24 cellular contexts compared by ENCODE assay signal in genomic region chr16:87744750-87745514, GRCh38. TPM values are rescaled to one million over a fixed set of nuclear protein-coding genes. Genes with fewer than 3 reads are reported as not detected.
DNase-seq lines count a peak whose midpoint lies in the region; ATAC-seq, FAIRE-seq and TF ChIP-seq lines count a peak whose summit lies in the region.
"Had no signal": no experiment of that assay in that cellular context is flagged by ENCODE, and none has a peak within 500 bp of the region (broad histone marks: within the 10 kb centered on the region; RNA-seq: fewer than 3 reads in every experiment).

No MANE protein-coding gene starts in this region.

- CTCF ChIA-PET in HEK293T (lab: Yijun Ruan, JAX) = interaction anchor here (0.7 kb wide), 1 partner anchor 1340 kb away, joined by 3 read pairs; no protein-coding TSS in a partner anchor

- intact Hi-C loops in spleen (cut with DNase I; ENCODE audit: low total_unique reads) = no loop called here

- no peak for TF ChIP-seq CTCF in spleen (IDR thresholded peaks at IDR 0.05 in 8 of 11, conservative IDR thresholded peaks at IDR 0.05 in 3 of 11)

- DNase-seq in T-helper 2 cell treated with Interferon-gamma antibody and Interleukin-4, amounts not matched to agents 5 μg/mL and 100 μg/mL, for 36 hours (ENCODE audit: low spot score) = no peak
- DNase-seq in T-helper 2 cell (no peak), HuH-7.5 (ENCODE audit: low spot score) (peak; percentile 55), small intestine (peak; percentile 65), EL (no peak), HEK293T (ENCODE audit: extremely low spot score) (no peak), spleen (no peak)
- DNase-seq: activated CD4-positive, alpha-beta T cell treated with anti-CD3 and anti-CD28 coated beads for 36 hours; central memory CD4-positive, alpha-beta T cell; NCI-H146; NCI-H774; SHP77 treated with DMSO at 0.1 percent for 48 hours; stimulated activated CD4-positive, alpha-beta T cell treated with anti-CD3 and anti-CD28 coated beads, Interleukin-2, amount 100 ng/mL, for 24 hours; stimulated activated naive CD4-positive, alpha-beta T cell treated with Interleukin-2 at 50 U/mL for 16 hours; T-cell; tibial artery had no signal

- H3K9me3 Mint-ChIP-seq in T-helper 2 cell treated with Interferon-gamma antibody and Interleukin-4, amounts not matched to agents 5 μg/mL and 100 μg/mL, for 36 hours = no peaks in the 10 kb centered on the region
- H3K9me3 Mint-ChIP-seq: activated naive CD4-positive, alpha-beta T cell treated with anti-CD3 and anti-CD28 coated beads, Interleukin-2, amount 50 U/mL, for 72 hours; activated T-helper 17 cell treated with anti-CD3 and anti-CD28 coated beads, Interleukin-2, amount 50 U/mL, for 72 hours; T-cell had no signal

- H3K27ac Mint-ChIP-seq in T-helper 2 cell treated with Interferon-gamma antibody and Interleukin-4, amounts not matched to agents 5 μg/mL and 100 μg/mL, for 36 hours = peak overlapping the region; percentile 21
- H3K27ac Mint-ChIP-seq: activated CD4-positive, alpha-beta T cell treated with anti-CD3 and anti-CD28 coated beads for 36 hours; activated naive CD4-positive, alpha-beta T cell treated with anti-CD3 and anti-CD28 coated beads, Interleukin-2, amount 50 U/mL, for 72 hours; activated T-helper 17 cell treated with anti-CD3 and anti-CD28 coated beads, Interleukin-2, amount 50 U/mL, for 72 hours; B cell; neural progenitor cell; T-cell had no signal

- H3K36me3 ChIP-seq in small intestine (ENCODE audit: control insufficient read depth in 2 of 2, insufficient read depth in 2 of 2, low read length in 2 of 2) = peaks cover 22 to 24% of the 10 kb centered on the region in 2 donors
- peaks cover 0 to 100% (median 70%) of the 10 kb centered on the region in 6 donors for H3K36me3 ChIP-seq in spleen
- H3K36me3 ChIP-seq: neural progenitor cell, prostate gland had no signal

- no peak overlapping the region for H3K4me3 ChIP-seq in small intestine (ENCODE audit: low read depth in 1 of 2, low read length in 2 of 2)
- H3K4me3 ChIP-seq in spleen = no peak overlapping the region
- H3K4me3 ChIP-seq: ascending aorta, neural progenitor cell, prostate gland, tibial artery had no signal

- TF ChIP-seq POLR2A in spleen (IDR thresholded peaks at IDR 0.05) = no peak

- peak; percentile 53 for ATAC-seq in esophagus mucosa
- ATAC-seq: activated CD4-positive, alpha-beta T cell treated with anti-CD3 and anti-CD28 coated beads for 36 hours; activated naive CD4-positive, alpha-beta T cell treated with anti-CD3 and anti-CD28 coated beads, Interleukin-2, amount 50 U/mL, for 72 hours; activated T-helper 17 cell treated with anti-CD3 and anti-CD28 coated beads, Interleukin-2, amount 50 U/mL, for 72 hours; T-cell had no signal

- H3K36me3 Mint-ChIP-seq in T-helper 2 cell treated with Interferon-gamma antibody and Interleukin-4, amounts not matched to agents 5 μg/mL and 100 μg/mL, for 36 hours (ENCODE audit: low read depth) = peaks cover 30% of the 10 kb centered on the region

- no peaks in the 10 kb centered on the region for H3K27me3 ChIP-seq in small intestine (ENCODE audit: control insufficient read depth in 2 of 2, insufficient read depth in 2 of 2, low read length in 2 of 2)
- no peaks in the 10 kb centered on the region for H3K27me3 ChIP-seq in spleen (replicated peaks in 1 of 7)
- H3K27me3 ChIP-seq: ascending aorta, neural progenitor cell, tibial artery had no signal

- H3K4me1 ChIP-seq in small intestine (ENCODE audit: control insufficient read depth in 2 of 2, insufficient read depth in 1 of 2, low read depth in 1 of 2, low read length in 1 of 2) (no peaks in the 10 kb centered on the region), spleen (no peaks in the 10 kb centered on the region)
- H3K4me1 ChIP-seq: neural progenitor cell, prostate gland, tibial artery had no signal

- H3K27ac ChIP-seq in small intestine (ENCODE audit: low read depth in 1 of 2, low read length in 1 of 2) = no peak overlapping the region
- no peak overlapping the region for H3K27ac ChIP-seq in spleen
- H3K27ac ChIP-seq: ascending aorta, KMS-11, neural progenitor cell, prostate gland, tibial artery had no signal

- 69 to 88% (median 84%) methylated on average over 24 to 25 of the region's 25 CpGs for WGBS in small intestine, 3 donors
- 89 to 92% (median 89%) methylated on average over 24 to 25 of the region's 25 CpGs for WGBS in spleen, 5 donors

- POLR2A ChIA-PET in HEK293T (lab: Yijun Ruan, JAX) = no interaction called here

- no peak for FAIRE-seq in small intestine (lab: Jason Lieb, UNC)

- no peaks in the 10 kb centered on the region for H3K27me3 Mint-ChIP-seq in T-helper 2 cell treated with Interferon-gamma antibody and Interleukin-4, amounts not matched to agents 5 μg/mL and 100 μg/mL, for 36 hours (ENCODE audit: low read depth)
- H3K27me3 Mint-ChIP-seq: activated CD4-positive, alpha-beta T cell treated with anti-CD3 and anti-CD28 coated beads for 36 hours; activated T-helper 17 cell treated with anti-CD3 and anti-CD28 coated beads, Interleukin-2, amount 50 U/mL, for 72 hours; B cell; T-cell had no signal

- H3K4me1 Mint-ChIP-seq in T-helper 2 cell treated with Interferon-gamma antibody and Interleukin-4, amounts not matched to agents 5 μg/mL and 100 μg/mL, for 36 hours (ENCODE audit: low read depth) = no peaks in the 10 kb centered on the region
- H3K4me1 Mint-ChIP-seq: B cell had no signal

- H3K4me3 Mint-ChIP-seq in T-helper 2 cell treated with Interferon-gamma antibody and Interleukin-4, amounts not matched to agents 5 μg/mL and 100 μg/mL, for 36 hours = no peak overlapping the region
- H3K4me3 Mint-ChIP-seq: activated CD4-positive, alpha-beta T cell treated with anti-CD3 and anti-CD28 coated beads for 36 hours; activated T-helper 17 cell treated with anti-CD3 and anti-CD28 coated beads, Interleukin-2, amount 50 U/mL, for 72 hours; B cell; neural progenitor cell; T-cell had no signal

- H3K9me3 ChIP-seq in small intestine (ENCODE audit: control insufficient read depth, low read depth) = no peaks in the 10 kb centered on the region
- H3K9me3 ChIP-seq in spleen = no peaks in the 10 kb centered on the region
- H3K9me3 ChIP-seq: ascending aorta, prostate gland, tibial artery had no signal

TF ChIP-seq in HEK293T, 16 proteins besides CTCF, POLR2A, EP300 and RAD21:
- TF ChIP-seq HDGF (IDR thresholded peaks at IDR 0.05; ENCODE audit: borderline replicate concordance) (no peak), BHLHE40 (IDR thresholded peaks at IDR 0.05; ENCODE audit: borderline replicate concordance) (no peak), FOXM1 (IDR thresholded peaks at IDR 0.05; ENCODE audit: borderline replicate concordance) (no peak), ZNF384 (IDR thresholded peaks at IDR 0.05) (no peak), ARNT (IDR thresholded peaks at IDR 0.05) (no peak), CTBP1 (IDR thresholded peaks at IDR 0.05; ENCODE audit: borderline replicate concordance) (no peak), TARDBP (IDR thresholded peaks at IDR 0.05) (no peak), NFRKB (IDR thresholded peaks at IDR 0.05) (no peak), FOXA1 (IDR thresholded peaks at IDR 0.05) (no peak), L3MBTL2 (conservative IDR thresholded peaks at IDR 0.05) (no peak), SP1 (IDR thresholded peaks at IDR 0.05) (no peak)
- TF ChIP-seq, protein P1, sequence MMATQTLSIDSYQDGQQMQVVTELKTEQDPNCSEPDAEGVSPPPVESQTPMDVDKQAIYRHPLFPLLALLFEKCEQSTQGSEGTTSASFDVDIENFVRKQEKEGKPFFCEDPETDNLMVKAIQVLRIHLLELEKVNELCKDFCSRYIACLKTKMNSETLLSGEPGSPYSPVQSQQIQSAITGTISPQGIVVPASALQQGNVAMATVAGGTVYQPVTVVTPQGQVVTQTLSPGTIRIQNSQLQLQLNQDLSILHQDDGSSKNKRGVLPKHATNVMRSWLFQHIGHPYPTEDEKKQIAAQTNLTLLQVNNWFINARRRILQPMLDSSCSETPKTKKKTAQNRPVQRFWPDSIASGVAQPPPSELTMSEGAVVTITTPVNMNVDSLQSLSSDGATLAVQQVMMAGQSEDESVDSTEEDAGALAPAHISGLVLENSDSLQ (IDR thresholded peaks at IDR 0.05) = no peak

RNA-seq across cellular contexts. Expression of gene KLHDC4, which starts 20.9 kb away (rescaled TPM):
- 20.4 TPM for total RNA-seq in esophagus mucosa
- polyA plus RNA-seq in small intestine = 10 to 100 TPM; 25.9 to 35.1 (median 28.1) TPM
- total RNA-seq in spleen = 10 to 100 TPM; 46.7 to 91.7 (median 58.4) TPM
- polyA plus RNA-seq in spleen = 10 to 100 TPM; 30.2 to 58.0 (median 55.4) TPM

Comparison
In these comparisons a context has a peak if more than half of its experiments do, and no peak if none do; other contexts are left out.
1. DNase-seq: peak in HuH-7.5 (single experiment) and small intestine (single experiment); none in T-helper 2 cell treated with Interferon-gamma antibody and Interleukin-4, amounts not matched to agents 5 μg/mL and 100 μg/mL, for 36 hours (single experiment), T-helper 2 cell (0 of 5), EL (single experiment), HEK293T (single experiment) and spleen (single experiment).